In the genomic region with DNA sequence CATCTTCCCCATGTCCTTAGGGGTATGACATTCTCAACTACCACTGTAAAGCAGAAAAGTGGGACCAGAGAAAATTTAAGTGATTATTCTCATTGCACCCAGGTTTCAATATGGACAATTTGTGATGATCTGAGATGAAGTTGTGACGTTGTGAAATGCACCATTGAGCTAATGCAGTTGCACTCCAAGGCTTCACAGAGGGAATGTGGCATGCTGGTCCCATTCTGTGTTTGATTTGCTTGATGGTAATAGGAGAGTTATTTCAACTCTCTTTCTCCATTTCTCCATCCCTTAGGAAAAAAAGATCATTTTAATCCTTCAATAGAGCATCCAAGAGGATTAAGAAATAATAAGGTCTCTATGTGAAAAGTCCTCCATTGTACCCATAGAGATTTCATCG, we compare ENCODE assay signal across 26 cellular contexts.
"Had no signal": no experiment of that assay in that cellular context is flagged by ENCODE, and none has a peak within 500 bp of the region (broad histone marks: within the 10 kb centered on the region; RNA-seq: fewer than 3 reads in every experiment).

No MANE protein-coding gene starts in this region.

- H3K4me1 ChIP-seq: ascending aorta, Peyer's patch had no signal

- H3K36me3 ChIP-seq: ascending aorta, MG63, Peyer's patch, SJSA1 had no signal

- H3K9me3 ChIP-seq: ascending aorta, Peyer's patch, SJSA1 had no signal

- H3K4me1 Mint-ChIP-seq: activated naive CD8-positive, alpha-beta T cell treated with anti-CD3 and anti-CD28 coated beads, Interleukin-2, amount 50 U/mL, for 24 hours; T-helper 17 cell had no signal

- H3K27ac Mint-ChIP-seq: activated naive CD4-positive, alpha-beta T cell treated with anti-CD3 and anti-CD28 coated beads, Interleukin-2, amount 50 U/mL, for 72 hours; activated naive CD8-positive, alpha-beta T cell treated with anti-CD3 and anti-CD28 coated beads, Interleukin-2, amount 50 U/mL, for 24 hours; T-helper 17 cell; WTC11 had no signal

- H3K9me3 Mint-ChIP-seq: activated naive CD8-positive, alpha-beta T cell treated with anti-CD3 and anti-CD28 coated beads, Interleukin-2, amount 50 U/mL, for 24 hours; activated T-cell treated with anti-CD3 and anti-CD28 coated beads, Interleukin-2, amount 50 U/mL, for 4 hours had no signal

- H3K4me3 ChIP-seq: ascending aorta, MG63, Peyer's patch, SJSA1 had no signal

- H3K27ac ChIP-seq: ascending aorta, Peyer's patch, RWPE1, SJSA1 had no signal

- DNase-seq: activated CD4-positive, alpha-beta T cell treated with anti-CD3 and anti-CD28 coated beads for 48 hours; activated CD4-positive, alpha-beta T cell treated with anti-CD3 and anti-CD28 coated beads, Interleukin-2, amount 50 U/mL, for 4 hours; activated CD4-positive, CD25-positive, alpha-beta regulatory T cell treated with anti-CD3 and anti-CD28 coated beads, Interleukin-2, amount 50 U/mL, for 72 hours; activated CD8-positive, alpha-beta memory T cell treated with anti-CD3 and anti-CD28 coated beads for 24 hours; activated effector memory CD4-positive, alpha-beta T cell treated with anti-CD3 and anti-CD28 coated beads, Interleukin-2, amount 50 U/mL, for 16 hours; activated naive CD4-positive, alpha-beta T cell treated with Interleukin-2 at 50 U/mL for 16 hours; activated naive CD8-positive, alpha-beta T cell treated with anti-CD3 and anti-CD28 coated beads, Interleukin-2, amount 50 U/mL, for 24 hours; activated T-cell treated with anti-CD3 and anti-CD28 coated beads, Interleukin-2, amount 50 U/mL, for 4 hours; amniotic stem cell; cerebellar nuclear complex; NCI-H1105; NCI-H2029 treated with DMSO at 0.1 percent for 48 hours; NCI-H510A treated with DMSO at 0.1 percent for 48 hours; NK-92 treated with Interleukin-12 subunit alpha and Interleukin-12 subunit beta, amount 100 ng/mL, for 24 hours; OCI-M1; Peyer's patch; SHP77; T-helper 17 cell; T-helper 9 cell had no signal

- H3K27me3 Mint-ChIP-seq: brain, T-helper 17 cell had no signal

- ATAC-seq: activated naive CD4-positive, alpha-beta T cell treated with anti-CD3 and anti-CD28 coated beads, Interleukin-2, amount 50 U/mL, for 72 hours; activated naive CD8-positive, alpha-beta T cell treated with anti-CD3 and anti-CD28 coated beads, Interleukin-2, amount 50 U/mL, for 24 hours; activated T-cell treated with anti-CD3 and anti-CD28 coated beads, Interleukin-2, amount 50 U/mL, for 4 hours; T-helper 17 cell had no signal

- H3K27me3 ChIP-seq: ascending aorta, MG63, Peyer's patch, SJSA1 had no signal

- H3K4me3 Mint-ChIP-seq: activated naive CD8-positive, alpha-beta T cell treated with anti-CD3 and anti-CD28 coated beads, Interleukin-2, amount 50 U/mL, for 24 hours; activated T-cell treated with anti-CD3 and anti-CD28 coated beads, Interleukin-2, amount 50 U/mL, for 4 hours; brain; T-helper 17 cell; WTC11 had no signal

- H3K36me3 Mint-ChIP-seq: activated naive CD4-positive, alpha-beta T cell treated with anti-CD3 and anti-CD28 coated beads, Interleukin-2, amount 50 U/mL, for 72 hours; brain; WTC11 had no signal
